35 cellular contexts compared by ENCODE assay signal in the genomic region with DNA sequence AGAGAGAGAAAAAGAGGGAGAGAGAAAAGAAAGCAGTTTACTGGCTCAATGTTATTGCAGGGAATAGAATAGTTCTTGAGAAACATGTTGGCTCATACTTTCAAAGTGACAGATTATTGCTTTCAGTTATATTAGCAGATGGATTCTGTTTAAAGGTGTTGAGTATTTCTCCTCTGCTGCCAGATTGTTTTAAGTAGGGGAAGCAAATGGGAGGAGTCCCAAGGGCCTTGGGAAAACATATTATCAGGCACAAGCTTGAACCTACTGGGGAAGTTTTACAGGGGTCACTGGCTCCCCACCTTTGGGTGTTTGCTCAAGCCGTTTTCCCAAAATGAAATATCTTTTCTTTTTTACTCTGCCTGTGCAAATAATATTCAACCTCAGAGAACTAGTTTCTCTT.
"Had no signal": no experiment of that assay in that cellular context is flagged by ENCODE, and none has a peak within 500 bp of the region (broad histone marks: within the 10 kb centered on the region; RNA-seq: fewer than 3 reads in every experiment).

No MANE protein-coding gene starts in this region.

- H3K27ac Mint-ChIP-seq: activated B cell treated with CpG ODN at 0.5 μM for 24 hours; activated CD4-positive, alpha-beta memory T cell treated with anti-CD3 and anti-CD28 coated beads for 36 hours; activated CD4-positive, alpha-beta T cell treated with anti-CD3 and anti-CD28 coated beads, Interleukin-2, amount 10 ng/mL, durations not matched to agents 24 days and 14 days; activated CD8-positive, alpha-beta T cell treated with anti-CD3 and anti-CD28 coated beads for 36 hours; activated naive CD4-positive, alpha-beta T cell treated with anti-CD3 and anti-CD28 coated beads for 36 hours; activated naive CD4-positive, alpha-beta T cell treated with anti-CD3 and anti-CD28 coated beads, Interleukin-2, amount 50 U/mL, for 72 hours; activated naive CD8-positive, alpha-beta T cell treated with anti-CD3 and anti-CD28 coated beads for 36 hours; activated T-cell treated with anti-CD3 and anti-CD28 coated beads, Interleukin-2, amount 50 U/mL, for 72 hours; activated T-helper 1 cell treated with anti-CD3 and anti-CD28 coated beads, Interleukin-12 subunit alpha, Interleukin-12 subunit beta, Interleukin-2, Interleukin-4 antibody, amounts not matched to agents 30 ng/mL and 10 ng/mL and 1 ng/mL, durations not matched to agents 14 hours and 24 hours and 36 hours; activated T-helper 17 cell treated with anti-CD3 and anti-CD28 coated beads, Interleukin-2, amount 50 U/mL, for 72 hours; T-helper 1 cell treated with Interleukin-12 subunit alpha and Interleukin-12 subunit beta and Interleukin-4 antibody, amounts not matched to agents 30 μg/mL and 1 μg/mL, for 36 hours; T-helper 2 cell treated with Interferon-gamma antibody and Interleukin-4, amounts not matched to agents 5 μg/mL and 100 μg/mL, for 36 hours had no signal

- H3K36me3 Mint-ChIP-seq: activated CD4-positive, alpha-beta memory T cell treated with anti-CD3 and anti-CD28 coated beads for 36 hours; activated naive CD4-positive, alpha-beta T cell treated with anti-CD3 and anti-CD28 coated beads, Interleukin-2, amount 50 U/mL, for 72 hours; activated naive CD8-positive, alpha-beta T cell treated with anti-CD3 and anti-CD28 coated beads for 36 hours had no signal

- H3K27ac ChIP-seq: adrenal gland, body of pancreas, brain microvascular endothelial cell, breast epithelium, VCaP had no signal

- H3K4me1 Mint-ChIP-seq: activated B cell treated with CpG ODN at 0.5 μM for 24 hours; activated CD4-positive, alpha-beta T cell treated with anti-CD3 and anti-CD28 coated beads, Interleukin-2, amount 10 ng/mL, durations not matched to agents 24 days and 14 days; activated naive CD8-positive, alpha-beta T cell treated with anti-CD3 and anti-CD28 coated beads for 36 hours; activated T-helper 17 cell treated with anti-CD3 and anti-CD28 coated beads, Interleukin-2, amount 50 U/mL, for 72 hours had no signal

- H3K4me1 ChIP-seq: adrenal gland, body of pancreas, breast epithelium had no signal

- H3K4me3 ChIP-seq: adrenal gland, body of pancreas, breast epithelium had no signal

- DNase-seq: activated B cell treated with CpG ODN at 0.5 μM for 24 hours; activated CD4-positive, alpha-beta memory T cell treated with anti-CD3 and anti-CD28 coated beads for 36 hours; activated CD4-positive, alpha-beta T cell treated with anti-CD3 and anti-CD28 coated beads for 4 hours; activated CD4-positive, alpha-beta T cell treated with anti-CD3 and anti-CD28 coated beads, Interleukin-2, amount 10 ng/mL, durations not matched to agents 24 days and 14 days; activated CD4-positive, alpha-beta T cell treated with anti-CD3 and anti-CD28 coated beads, Interleukin-2, amount 50 U/mL, for 1 hour; activated CD4-positive, alpha-beta T cell treated with anti-CD3 and anti-CD28 coated beads, Interleukin-2, amount 50 U/mL, for 4 hours; activated CD4-positive, CD25-positive, alpha-beta regulatory T cell treated with anti-CD3 and anti-CD28 coated beads, Interleukin-2, amount 50 U/mL, for 72 hours; activated CD8-positive, alpha-beta memory T cell treated with anti-CD3 and anti-CD28 coated beads, Interleukin-2, amount 50 U/mL, for 4 hours; activated CD8-positive, alpha-beta T cell treated with anti-CD3 and anti-CD28 coated beads for 36 hours; activated effector memory CD4-positive, alpha-beta T cell treated with anti-CD3 and anti-CD28 coated beads, Interleukin-2, amount 50 U/mL, for 16 hours; activated gamma-delta T cell treated with Interleukin-2 at 50 U/mL for 16 hours; activated naive CD4-positive, alpha-beta T cell; activated naive CD4-positive, alpha-beta T cell treated with anti-CD3 and anti-CD28 coated beads for 36 hours; activated naive CD4-positive, alpha-beta T cell treated with anti-CD3 and anti-CD28 coated beads, Interleukin-2, amount 50 U/mL, for 16 hours; activated naive CD8-positive, alpha-beta T cell treated with anti-CD3 and anti-CD28 coated beads for 36 hours; activated T-cell treated with anti-CD3 and anti-CD28 coated beads for 4 hours; activated T-cell treated with anti-CD3 and anti-CD28 coated beads, Interleukin-2, amount 50 U/mL, for 1 hour; activated T-cell treated with anti-CD3 and anti-CD28 coated beads, Interleukin-2, amount 50 U/mL, for 4 hours; activated T-cell treated with anti-CD3 and anti-CD28 coated beads, Interleukin-2, amount 50 U/mL, for 72 hours; adrenal gland; amniotic stem cell; aorta; body of pancreas; brain microvascular endothelial cell; central memory CD4-positive, alpha-beta T cell; T-helper 1 cell; T-helper 2 cell; T-helper 9 cell had no signal

- H3K4me3 Mint-ChIP-seq: activated B cell treated with CpG ODN at 0.5 μM for 24 hours; activated CD4-positive, alpha-beta memory T cell treated with anti-CD3 and anti-CD28 coated beads for 36 hours; activated CD4-positive, alpha-beta T cell treated with anti-CD3 and anti-CD28 coated beads, Interleukin-2, amount 10 ng/mL, durations not matched to agents 24 days and 14 days; activated CD8-positive, alpha-beta T cell treated with anti-CD3 and anti-CD28 coated beads for 36 hours; activated naive CD4-positive, alpha-beta T cell treated with anti-CD3 and anti-CD28 coated beads for 36 hours; activated naive CD8-positive, alpha-beta T cell treated with anti-CD3 and anti-CD28 coated beads for 36 hours; activated T-cell treated with anti-CD3 and anti-CD28 coated beads, Interleukin-2, amount 50 U/mL, for 4 hours; activated T-cell treated with anti-CD3 and anti-CD28 coated beads, Interleukin-2, amount 50 U/mL, for 72 hours; activated T-helper 1 cell treated with anti-CD3 and anti-CD28 coated beads, Interleukin-12 subunit alpha, Interleukin-12 subunit beta, Interleukin-2, Interleukin-4 antibody, amounts not matched to agents 30 ng/mL and 10 ng/mL and 1 ng/mL, durations not matched to agents 14 hours and 24 hours and 36 hours; activated T-helper 17 cell treated with anti-CD3 and anti-CD28 coated beads, Interleukin-2, amount 50 U/mL, for 72 hours; T-helper 1 cell treated with Interleukin-12 subunit alpha and Interleukin-12 subunit beta and Interleukin-4 antibody, amounts not matched to agents 30 μg/mL and 1 μg/mL, for 36 hours; T-helper 2 cell treated with Interferon-gamma antibody and Interleukin-4, amounts not matched to agents 5 μg/mL and 100 μg/mL, for 36 hours had no signal

- H3K9me3 ChIP-seq: adrenal gland, body of pancreas had no signal

- H3K27me3 ChIP-seq: adrenal gland, brain microvascular endothelial cell had no signal

- H3K9me3 Mint-ChIP-seq: activated B cell treated with CpG ODN at 0.5 μM for 24 hours; activated CD4-positive, alpha-beta memory T cell treated with anti-CD3 and anti-CD28 coated beads for 36 hours; activated CD4-positive, alpha-beta T cell treated with anti-CD3 and anti-CD28 coated beads, Interleukin-2, amount 10 ng/mL, durations not matched to agents 24 days and 14 days; activated CD8-positive, alpha-beta T cell treated with anti-CD3 and anti-CD28 coated beads for 36 hours; activated naive CD4-positive, alpha-beta T cell treated with anti-CD3 and anti-CD28 coated beads for 36 hours; activated naive CD8-positive, alpha-beta T cell treated with anti-CD3 and anti-CD28 coated beads for 36 hours; activated T-cell treated with anti-CD3 and anti-CD28 coated beads, Interleukin-2, amount 50 U/mL, for 4 hours; activated T-helper 1 cell treated with anti-CD3 and anti-CD28 coated beads, Interleukin-12 subunit alpha, Interleukin-12 subunit beta, Interleukin-2, Interleukin-4 antibody, amounts not matched to agents 30 ng/mL and 10 ng/mL and 1 ng/mL, durations not matched to agents 14 hours and 24 hours and 36 hours; T-helper 1 cell treated with Interleukin-12 subunit alpha and Interleukin-12 subunit beta and Interleukin-4 antibody, amounts not matched to agents 30 μg/mL and 1 μg/mL, for 36 hours; T-helper 2 cell treated with Interferon-gamma antibody and Interleukin-4, amounts not matched to agents 5 μg/mL and 100 μg/mL, for 36 hours had no signal

- ATAC-seq: activated CD8-positive, alpha-beta T cell treated with anti-CD3 and anti-CD28 coated beads for 36 hours; activated naive CD4-positive, alpha-beta T cell treated with anti-CD3 and anti-CD28 coated beads, Interleukin-2, amount 50 U/mL, for 72 hours; activated T-cell treated with anti-CD3 and anti-CD28 coated beads, Interleukin-2, amount 50 U/mL, for 4 hours; activated T-cell treated with anti-CD3 and anti-CD28 coated beads, Interleukin-2, amount 50 U/mL, for 72 hours; activated T-helper 17 cell treated with anti-CD3 and anti-CD28 coated beads, Interleukin-2, amount 50 U/mL, for 72 hours; body of pancreas had no signal
